8 cellular contexts compared by ENCODE assay signal in the genomic region with DNA sequence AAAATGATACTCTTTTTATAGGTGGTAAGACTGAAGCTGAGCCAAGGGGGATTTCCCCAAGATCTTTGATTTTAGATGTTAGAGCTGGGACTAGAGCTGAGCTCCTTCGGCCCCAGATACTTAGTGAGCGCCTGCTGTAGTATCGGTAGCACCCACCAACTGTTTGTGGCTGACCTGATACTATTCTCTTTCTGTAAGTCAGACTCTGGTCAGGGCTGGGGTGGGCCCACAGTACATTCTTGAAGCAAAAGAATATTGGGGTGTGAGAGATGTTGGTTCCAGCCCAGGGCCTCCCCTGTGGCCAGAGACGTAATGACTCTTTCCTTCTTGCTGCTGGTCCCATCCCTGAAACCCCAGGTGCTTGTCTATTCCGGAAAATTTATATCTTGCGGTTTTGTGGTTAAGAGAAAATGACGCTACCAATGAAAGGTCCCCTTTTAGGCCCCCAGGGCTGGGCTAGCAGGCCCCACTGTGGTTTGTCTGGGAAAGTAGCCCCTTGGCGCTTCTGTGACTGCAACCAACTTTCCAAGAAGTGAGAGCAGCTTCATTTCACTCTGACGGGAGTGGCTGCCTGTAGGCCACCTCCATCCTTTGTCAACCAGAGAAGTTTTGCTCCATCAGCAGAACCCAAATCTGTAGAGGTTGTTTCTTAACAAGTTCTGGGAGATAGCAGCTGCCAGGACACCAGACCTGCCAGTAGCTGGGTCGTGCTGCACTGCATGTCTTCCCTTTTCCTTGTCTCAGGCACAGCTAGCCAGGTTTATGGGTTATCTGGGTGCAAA.
A peak's percentile ranks its signal among the peaks of the same experiment; 100 is the strongest.
DNase-seq lines count a peak whose midpoint lies in the region; ATAC-seq and TF ChIP-seq lines count a peak whose summit lies in the region.

No MANE protein-coding gene starts in this region.

- H3K27ac ChIP-seq in right cardiac atrium (ENCODE audit: low read length) (no peak overlapping the region), left lung (no peak overlapping the region)

- no peaks in the 10 kb centered on the region for H3K36me3 ChIP-seq in left lung

- TF ChIP-seq CTCF in left lung (IDR thresholded peaks at IDR 0.05) = no peak

- H3K27me3 ChIP-seq in right cardiac atrium (ENCODE audit: control insufficient read depth, insufficient read depth) (no peaks in the 10 kb centered on the region), left lung (no peaks in the 10 kb centered on the region)

- WGBS in right cardiac atrium = 84% methylated on average over 10 of the region's 10 CpGs

- ATAC-seq in right cardiac atrium (no peak), Right ventricle myocardium inferior (no peak), HG03139 (IDR thresholded peaks at IDR 0.05; ENCODE audit: unreplicated experiment) (peak; percentile 75), left lung (no peak)

- intact Hi-C loops in right cardiac atrium (cut with DNase I) (loop anchor here in 2 of 4 donors (5.0 to 10.0 kb wide), 2 partner anchors 47 to 50 kb away; no protein-coding TSS in a partner anchor), Right ventricle myocardium inferior (cut with DNase I) (no loop called here), left lung (cut with DNase I) (no loop called here)

- H3K4me1 ChIP-seq in right cardiac atrium (ENCODE audit: control insufficient read depth, insufficient read depth, low read length) = peaks cover 6% of the 10 kb centered on the region
- peaks cover 26 to 69% of the 10 kb centered on the region in 2 donors for H3K4me1 ChIP-seq in left lung

- H3K4me3 ChIP-seq in right cardiac atrium (ENCODE audit: low read length) (no peak overlapping the region), left lung (no peak overlapping the region)

- DNase-seq in right cardiac atrium = peak in 2 of 3 donors; percentile 25 to 35
- no peak for DNase-seq in Right ventricle myocardium inferior (ENCODE audit: missing footprints)
- DNase-seq in T-helper 2 cell = peak in 3 of 5 experiments; percentile 23 to 82 (median 34)
- peak; percentile 94 for DNase-seq in glomerular visceral epithelial cell (ENCODE audit: extremely low spot score)
- no peak for DNase-seq in NCI-H345 (lab: John Stamatoyannopoulos, UW)
- DNase-seq in NCI-H82 treated with DMSO at 0.1 percent for 48 hours (lab: John Stamatoyannopoulos, UW; ENCODE audit: unreplicated experiment) = no peak
- DNase-seq in left lung = no peak

- H3K9me3 ChIP-seq in right cardiac atrium (ENCODE audit: control insufficient read depth, low read length) (no peaks in the 10 kb centered on the region), left lung (no peaks in the 10 kb centered on the region)

Comparison
In these comparisons a context has a peak if more than half of its experiments do, and no peak if none do; other contexts are left out.
1. DNase-seq: peak in right cardiac atrium (2 of 3), T-helper 2 cell (3 of 5) and glomerular visceral epithelial cell (single experiment); none in Right ventricle myocardium inferior (single experiment), NCI-H345 (single experiment), NCI-H82 treated with DMSO at 0.1 percent for 48 hours (single experiment) and left lung (0 of 2).